ENCODE assay signal across 20 cellular contexts in the genomic region with DNA sequence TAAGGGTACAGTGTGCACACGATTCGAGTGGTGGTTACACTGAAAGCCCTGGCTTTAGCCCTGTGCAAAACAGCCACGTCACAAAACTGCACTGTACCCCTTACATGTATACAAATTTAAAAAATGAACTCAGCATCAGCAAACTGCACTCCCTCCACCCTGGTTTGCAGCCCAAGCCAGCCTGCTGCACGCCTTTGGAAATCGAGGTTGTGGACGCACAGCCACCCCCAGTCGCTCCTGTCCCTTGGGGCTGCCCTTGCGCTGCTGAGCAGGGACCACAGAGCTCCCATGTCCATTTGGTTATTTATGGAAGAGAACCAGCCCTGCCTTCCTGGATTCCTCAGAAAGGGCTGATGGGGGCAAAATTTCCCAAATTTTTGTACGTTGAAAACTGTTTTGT.
"Had no signal": no experiment of that assay in that cellular context is flagged by ENCODE, and none has a peak within 500 bp of the region (broad histone marks: within the 10 kb centered on the region; RNA-seq: fewer than 3 reads in every experiment).

No MANE protein-coding gene starts in this region.

- H3K9me3 ChIP-seq: breast epithelium, left lung, SJSA1, tibial nerve had no signal

- H3K4me3 ChIP-seq: breast epithelium, hepatocyte, left lung, SJSA1, tibial nerve had no signal

- H3K27ac ChIP-seq: breast epithelium, hepatocyte, left lung, SJSA1, tibial nerve had no signal

- H3K27me3 ChIP-seq: breast epithelium, hepatocyte, left lung, SJSA1, tibial nerve had no signal

- H3K9me3 Mint-ChIP-seq: activated CD4-positive, alpha-beta T cell treated with anti-CD3 and anti-CD28 coated beads, Interleukin-2, amount 10 ng/mL, durations not matched to agents 24 days and 14 days; activated naive CD8-positive, alpha-beta T cell treated with anti-CD3 and anti-CD28 coated beads, Interleukin-2, amount 50 U/mL, for 24 hours; memory B cell; naive thymus-derived CD8-positive, alpha-beta T cell; stimulated activated effector memory CD8-positive, alpha-beta T cell treated with anti-CD3 and anti-CD28 coated beads, Interleukin-12 subunit alpha, Interleukin-12 subunit beta, amount 100 ng/mL, for 72 hours had no signal

- H3K27me3 Mint-ChIP-seq: activated naive CD8-positive, alpha-beta T cell treated with anti-CD3 and anti-CD28 coated beads, Interleukin-2, amount 50 U/mL, for 24 hours; memory B cell; naive thymus-derived CD8-positive, alpha-beta T cell had no signal

- ATAC-seq: activated CD8-positive, alpha-beta T cell treated with anti-CD3 and anti-CD28 coated beads, Interleukin-2, amount 10 ng/mL, durations not matched to agents 7 days and 5 days; activated naive CD8-positive, alpha-beta T cell treated with anti-CD3 and anti-CD28 coated beads, Interleukin-2, amount 50 U/mL, for 24 hours; left lung; naive thymus-derived CD8-positive, alpha-beta T cell; stimulated activated effector memory CD8-positive, alpha-beta T cell treated with anti-CD3 and anti-CD28 coated beads, Interleukin-12 subunit alpha, Interleukin-12 subunit beta, amount 100 ng/mL, for 72 hours; WTC11 had no signal

- H3K36me3 ChIP-seq: breast epithelium, left lung, SJSA1, tibial nerve had no signal

- H3K27ac Mint-ChIP-seq: activated CD4-positive, alpha-beta T cell treated with anti-CD3 and anti-CD28 coated beads, Interleukin-2, amount 10 ng/mL, durations not matched to agents 24 days and 14 days; activated CD8-positive, alpha-beta T cell treated with anti-CD3 and anti-CD28 coated beads, Interleukin-2, amount 10 ng/mL, durations not matched to agents 7 days and 5 days; activated naive CD8-positive, alpha-beta T cell treated with anti-CD3 and anti-CD28 coated beads, Interleukin-2, amount 50 U/mL, for 24 hours; memory B cell; naive thymus-derived CD8-positive, alpha-beta T cell; stimulated activated effector memory CD8-positive, alpha-beta T cell treated with anti-CD3 and anti-CD28 coated beads, Interleukin-12 subunit alpha, Interleukin-12 subunit beta, amount 100 ng/mL, for 72 hours; WTC11 had no signal

- H3K36me3 Mint-ChIP-seq: stimulated activated effector memory CD8-positive, alpha-beta T cell treated with anti-CD3 and anti-CD28 coated beads, Interleukin-12 subunit alpha, Interleukin-12 subunit beta, amount 100 ng/mL, for 72 hours; WTC11 had no signal

- DNase-seq: activated CD4-positive, alpha-beta T cell treated with anti-CD3 and anti-CD28 coated beads, Interleukin-2, amount 10 ng/mL, durations not matched to agents 24 days and 14 days; activated CD8-positive, alpha-beta memory T cell treated with anti-CD3 and anti-CD28 coated beads, Interleukin-2, amount 50 U/mL, for 4 hours; activated CD8-positive, alpha-beta T cell treated with anti-CD3 and anti-CD28 coated beads, Interleukin-2, amount 10 ng/mL, durations not matched to agents 7 days and 5 days; activated gamma-delta T cell treated with Interleukin-2 at 50 U/mL for 16 hours; activated naive CD8-positive, alpha-beta T cell treated with anti-CD3 and anti-CD28 coated beads, Interleukin-2, amount 50 U/mL, for 24 hours; activated T-cell treated with anti-CD3 and anti-CD28 coated beads, Interleukin-2, amount 50 U/mL, for 48 hours; erythroblast; left lung; naive thymus-derived CD8-positive, alpha-beta T cell; stimulated activated CD4-positive, alpha-beta T cell treated with anti-CD3 and anti-CD28 coated beads, Interleukin-12 subunit alpha, Interleukin-12 subunit beta, amount 100 ng/mL, for 4 hours; stimulated activated CD4-positive, alpha-beta T cell treated with anti-CD3 and anti-CD28 coated beads, Interleukin-2, amount 100 ng/mL, for 24 hours; substantia nigra; T-helper 2 cell had no signal

- H3K4me3 Mint-ChIP-seq: activated CD4-positive, alpha-beta T cell treated with anti-CD3 and anti-CD28 coated beads, Interleukin-2, amount 10 ng/mL, durations not matched to agents 24 days and 14 days; activated CD8-positive, alpha-beta T cell treated with anti-CD3 and anti-CD28 coated beads, Interleukin-2, amount 10 ng/mL, durations not matched to agents 7 days and 5 days; activated naive CD8-positive, alpha-beta T cell treated with anti-CD3 and anti-CD28 coated beads, Interleukin-2, amount 50 U/mL, for 24 hours; memory B cell; naive thymus-derived CD8-positive, alpha-beta T cell; stimulated activated effector memory CD8-positive, alpha-beta T cell treated with anti-CD3 and anti-CD28 coated beads, Interleukin-12 subunit alpha, Interleukin-12 subunit beta, amount 100 ng/mL, for 72 hours; WTC11 had no signal
